ENCODE assay signal across 7 cellular contexts in the genomic region with DNA sequence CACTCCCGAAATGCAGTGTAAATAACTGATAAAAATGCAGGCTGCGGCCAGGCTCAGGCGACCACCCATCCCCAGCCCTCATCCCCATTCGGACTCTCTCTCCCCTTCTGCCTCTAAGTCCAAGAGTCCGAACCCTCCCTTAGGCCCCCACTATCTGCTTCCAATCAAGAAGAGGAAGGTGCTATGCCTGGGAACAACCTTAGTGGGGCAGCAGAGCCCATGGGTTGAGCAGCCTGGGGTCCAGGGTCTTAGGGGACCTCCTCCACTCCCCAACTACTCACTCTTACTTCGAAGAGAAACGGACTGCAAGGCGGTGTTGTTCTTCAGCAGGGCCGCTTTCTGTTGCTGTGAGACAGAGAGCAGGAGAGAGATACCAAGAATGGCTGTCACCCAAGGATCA. TPM values are rescaled to one million over a fixed set of nuclear protein-coding genes. Genes with fewer than 3 reads are reported as not detected.
DNase-seq lines count a peak whose midpoint lies in the region; ATAC-seq, FAIRE-seq and TF ChIP-seq lines count a peak whose summit lies in the region.
"Had no signal": no experiment of that assay in that cellular context is flagged by ENCODE, and none has a peak within 500 bp of the region (broad histone marks: within the 10 kb centered on the region; RNA-seq: fewer than 3 reads in every experiment).

No MANE protein-coding gene starts in this region.

- H3K4me3 Mint-ChIP-seq in stimulated activated effector memory CD8-positive, alpha-beta T cell treated with anti-CD3 and anti-CD28 coated beads, Interleukin-12 subunit alpha, Interleukin-12 subunit beta, amount 100 ng/mL, for 72 hours, result no peak overlapping the region

- peak in 53 of 56 donors; percentile 25 to 69 (median 51) for TF ChIP-seq CTCF in dorsolateral prefrontal cortex (IDR thresholded peaks at IDR 0.05 in 54 of 56, conservative IDR thresholded peaks at IDR 0.05 in 2 of 56; ENCODE audit: low read depth in 1 of 56, partially characterized antibody in 56 of 56)

- peak overlapping the region; percentile 82 to 100 (median 99) for H3K27ac ChIP-seq in dorsolateral prefrontal cortex
- H3K27ac ChIP-seq: SJCRH30 had no signal

- no peak for FAIRE-seq in frontal cortex (lab: Jason Lieb, UNC)

- peaks cover 72% of the 10 kb centered on the region for H3K4me1 Mint-ChIP-seq in stimulated activated effector memory CD8-positive, alpha-beta T cell treated with anti-CD3 and anti-CD28 coated beads, Interleukin-12 subunit alpha, Interleukin-12 subunit beta, amount 100 ng/mL, for 72 hours

- intact Hi-C loops in dorsolateral prefrontal cortex (cut with DNase I), result loop anchor here in 1 of 2 donors (1.0 kb wide), 1 partner anchor 23 kb away; no protein-coding TSS in a partner anchor

- H3K36me3 Mint-ChIP-seq in stimulated activated effector memory CD8-positive, alpha-beta T cell treated with anti-CD3 and anti-CD28 coated beads, Interleukin-12 subunit alpha, Interleukin-12 subunit beta, amount 100 ng/mL, for 72 hours, result peaks cover 100% of the 10 kb centered on the region

- DNase-seq in NCI-H69 (lab: John Stamatoyannopoulos, UW) (peak; percentile 17), dorsolateral prefrontal cortex (no peak), hippocampal formation (lab: John Stamatoyannopoulos, UW) (no peak), frontal cortex (ENCODE audit: low spot score in 2 of 2) (no peak)
- DNase-seq in stimulated activated effector memory CD8-positive, alpha-beta T cell treated with anti-CD3 and anti-CD28 coated beads, Interleukin-12 subunit alpha, Interleukin-12 subunit beta, amount 100 ng/mL, for 72 hours (ENCODE audit: low spot score in 2 of 2), result no peak

- peak overlapping the region; percentile 91 for H3K27ac Mint-ChIP-seq in stimulated activated effector memory CD8-positive, alpha-beta T cell treated with anti-CD3 and anti-CD28 coated beads, Interleukin-12 subunit alpha, Interleukin-12 subunit beta, amount 100 ng/mL, for 72 hours

- no peaks in the 10 kb centered on the region for H3K27me3 ChIP-seq in dorsolateral prefrontal cortex
- H3K27me3 ChIP-seq: SJCRH30 had no signal

- H3K4me3 ChIP-seq in dorsolateral prefrontal cortex, result peak overlapping the region in 51 of 59 donors; percentile 5 to 69 (median 56)
- H3K4me3 ChIP-seq: SJCRH30 had no signal

- ATAC-seq in stimulated activated effector memory CD8-positive, alpha-beta T cell treated with anti-CD3 and anti-CD28 coated beads, Interleukin-12 subunit alpha, Interleukin-12 subunit beta, amount 100 ng/mL, for 72 hours, result no peak

- no peaks in the 10 kb centered on the region for H3K9me3 Mint-ChIP-seq in stimulated activated effector memory CD8-positive, alpha-beta T cell treated with anti-CD3 and anti-CD28 coated beads, Interleukin-12 subunit alpha, Interleukin-12 subunit beta, amount 100 ng/mL, for 72 hours

RNA-seq across cellular contexts. Expression of a gene that starts 12.2 kb away (rescaled TPM):
- total RNA-seq in dorsolateral prefrontal cortex (100 to 1,000 TPM; 113 to 323 (median 165) TPM), frontal cortex (99.5 TPM)

RNA-seq across cellular contexts. Expression of a gene that starts 24.7 kb away (rescaled TPM):
- total RNA-seq in dorsolateral prefrontal cortex (not detected), frontal cortex (not detected)
- total RNA-seq: pulmonary artery endothelial cell had no signal

RNA-seq across cellular contexts. Expression of a gene that starts 31.9 kb away (rescaled TPM):
- 10 to 100 TPM; 33.7 to 80.2 (median 50.9) TPM for total RNA-seq in dorsolateral prefrontal cortex
- total RNA-seq in frontal cortex, result 30.6 TPM

RNA-seq across cellular contexts. Expression of a gene that starts 54.6 kb away (rescaled TPM):
- total RNA-seq in dorsolateral prefrontal cortex, result 10 to 100 TPM; 55.2 to 94.2 (median 71.4) TPM
- total RNA-seq in frontal cortex, result 230 TPM

RNA-seq across cellular contexts. Expression of a gene that starts 55.0 kb away (rescaled TPM):
- 10 to 100 TPM; 13.3 to 34.9 (median 21.2) TPM for total RNA-seq in dorsolateral prefrontal cortex
- 33.8 TPM for total RNA-seq in frontal cortex
